1 cellular context compared by ENCODE assay signal in the genomic region with DNA sequence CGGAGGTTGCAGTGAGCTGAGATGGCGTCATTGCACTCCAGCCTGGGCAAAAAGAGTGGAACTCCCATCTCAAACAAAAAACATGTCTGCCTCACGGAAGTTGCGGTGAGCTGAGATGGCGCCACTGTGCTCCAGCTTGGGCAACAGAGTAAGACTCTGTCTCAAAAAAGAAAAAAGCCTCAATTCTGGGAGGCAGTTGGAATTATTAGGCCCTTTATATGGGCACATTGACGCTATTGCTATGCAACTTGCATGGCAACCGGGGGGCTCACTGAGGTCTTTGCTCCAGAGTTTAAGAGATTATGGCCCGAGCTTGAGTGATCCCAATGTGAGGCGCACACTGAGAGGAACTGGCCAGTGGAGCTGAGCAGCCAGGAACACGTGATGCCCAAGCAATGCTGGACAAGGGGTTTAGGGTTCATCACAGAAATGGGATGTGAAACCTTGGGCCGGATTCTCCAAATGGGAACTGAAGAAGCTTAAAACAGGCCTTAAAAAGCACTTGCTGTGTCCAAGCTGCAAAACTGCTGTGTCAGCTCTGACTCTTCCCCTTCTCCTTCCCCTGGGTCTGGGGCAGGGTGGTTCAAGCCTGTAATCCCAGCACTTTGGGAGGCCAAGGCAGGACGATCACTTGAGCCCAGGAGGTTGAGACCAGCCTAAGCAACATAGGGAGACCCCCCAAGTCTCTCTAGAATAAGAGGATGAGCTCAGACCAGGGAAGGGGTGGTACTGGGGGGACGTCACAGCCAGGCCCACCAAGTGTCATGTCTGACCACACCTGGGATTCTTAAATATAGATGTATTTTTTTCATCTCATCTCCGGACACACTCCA.
TF ChIP-seq lines count a peak whose summit lies in the region.

No MANE protein-coding gene starts in this region.

TF ChIP-seq in K562, 482 proteins besides CTCF, POLR2A, EP300 and RAD21 (continued from another document):
- TF ChIP-seq, protein P1, sequence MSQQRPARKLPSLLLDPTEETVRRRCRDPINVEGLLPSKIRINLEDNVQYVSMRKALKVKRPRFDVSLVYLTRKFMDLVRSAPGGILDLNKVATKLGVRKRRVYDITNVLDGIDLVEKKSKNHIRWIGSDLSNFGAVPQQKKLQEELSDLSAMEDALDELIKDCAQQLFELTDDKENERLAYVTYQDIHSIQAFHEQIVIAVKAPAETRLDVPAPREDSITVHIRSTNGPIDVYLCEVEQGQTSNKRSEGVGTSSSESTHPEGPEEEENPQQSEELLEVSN (IDR thresholded peaks at IDR 0.05; ENCODE audit: borderline replicate concordance in 1 of 2, extremely low read depth in 1 of 2, insufficient read depth in 1 of 2, insufficient read length in 1 of 2, low read depth in 1 of 2, low read length in 1 of 2, poor library complexity in 1 of 2, severe bottlenecking in 1 of 2), result peak in 1 of 2 experiments; percentile 28
- TF ChIP-seq SMAD2 (IDR thresholded peaks at IDR 0.05; ENCODE audit: low read depth, low read length) (no peak), NRF1 (conservative IDR thresholded peaks at IDR 0.05 in 1 of 2, IDR thresholded peaks at IDR 0.05 in 1 of 2) (0 out of 4 replicates have a peak, but pooled peaks have one; percentile 30 to 33), JUNB (CRISPR knock-in tag; conservative IDR thresholded peaks at IDR 0.05) (no peak), SREBF1 (IDR thresholded peaks at IDR 0.05; ENCODE audit: borderline replicate concordance, low read depth, low read length) (no peak), PURB (CRISPR knock-in tag; IDR thresholded peaks at IDR 0.05; ENCODE audit: low read depth) (no peak), ZNF134 (CRISPR knock-in tag; conservative IDR thresholded peaks at IDR 0.05) (no peak), TBL1XR1 (IDR thresholded peaks at IDR 0.05; ENCODE audit: low read length in 2 of 2) (0 out of 4 replicates have a peak, but pooled peaks of 1 of the 2 experiments have one; percentile 5), BACH1 (tag; IDR thresholded peaks at IDR 0.05) (peak; percentile 78), CBX3 (IDR thresholded peaks at IDR 0.05; ENCODE audit: borderline replicate concordance in 1 of 2, low read length in 2 of 2) (no peak; a peak in 1 of 3 replicates), CEBPB (tag; IDR thresholded peaks at IDR 0.05) (peak; percentile 75), MCM2 (IDR thresholded peaks at IDR 0.05; ENCODE audit: low read depth) (no peak), TEAD4 (IDR thresholded peaks at IDR 0.05; ENCODE audit: low read length) (no peak; the same call in none of the 2 replicates), TEAD4 (CRISPR knock-in tag; IDR thresholded peaks at IDR 0.05; ENCODE audit: borderline replicate concordance) (no peak), FOXA3 (CRISPR knock-in tag; conservative IDR thresholded peaks at IDR 0.05 in 1 of 2, IDR thresholded peaks at IDR 0.05 in 1 of 2) (no peak)
- TF ChIP-seq, protein P2, sequence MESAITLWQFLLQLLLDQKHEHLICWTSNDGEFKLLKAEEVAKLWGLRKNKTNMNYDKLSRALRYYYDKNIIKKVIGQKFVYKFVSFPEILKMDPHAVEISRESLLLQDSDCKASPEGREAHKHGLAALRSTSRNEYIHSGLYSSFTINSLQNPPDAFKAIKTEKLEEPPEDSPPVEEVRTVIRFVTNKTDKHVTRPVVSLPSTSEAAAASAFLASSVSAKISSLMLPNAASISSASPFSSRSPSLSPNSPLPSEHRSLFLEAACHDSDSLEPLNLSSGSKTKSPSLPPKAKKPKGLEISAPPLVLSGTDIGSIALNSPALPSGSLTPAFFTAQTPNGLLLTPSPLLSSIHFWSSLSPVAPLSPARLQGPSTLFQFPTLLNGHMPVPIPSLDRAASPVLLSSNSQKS (CRISPR knock-in tag; IDR thresholded peaks at IDR 0.05), result no peak
- TF ChIP-seq, protein P3, sequence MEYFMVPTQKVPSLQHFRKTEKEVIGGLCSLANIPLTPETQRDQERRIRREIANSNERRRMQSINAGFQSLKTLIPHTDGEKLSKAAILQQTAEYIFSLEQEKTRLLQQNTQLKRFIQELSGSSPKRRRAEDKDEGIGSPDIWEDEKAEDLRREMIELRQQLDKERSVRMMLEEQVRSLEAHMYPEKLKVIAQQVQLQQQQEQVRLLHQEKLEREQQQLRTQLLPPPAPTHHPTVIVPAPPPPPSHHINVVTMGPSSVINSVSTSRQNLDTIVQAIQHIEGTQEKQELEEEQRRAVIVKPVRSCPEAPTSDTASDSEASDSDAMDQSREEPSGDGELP (CRISPR knock-in tag; IDR thresholded peaks at IDR 0.05; ENCODE audit: borderline replicate concordance), result no peak
- TF ChIP-seq, protein P4, sequence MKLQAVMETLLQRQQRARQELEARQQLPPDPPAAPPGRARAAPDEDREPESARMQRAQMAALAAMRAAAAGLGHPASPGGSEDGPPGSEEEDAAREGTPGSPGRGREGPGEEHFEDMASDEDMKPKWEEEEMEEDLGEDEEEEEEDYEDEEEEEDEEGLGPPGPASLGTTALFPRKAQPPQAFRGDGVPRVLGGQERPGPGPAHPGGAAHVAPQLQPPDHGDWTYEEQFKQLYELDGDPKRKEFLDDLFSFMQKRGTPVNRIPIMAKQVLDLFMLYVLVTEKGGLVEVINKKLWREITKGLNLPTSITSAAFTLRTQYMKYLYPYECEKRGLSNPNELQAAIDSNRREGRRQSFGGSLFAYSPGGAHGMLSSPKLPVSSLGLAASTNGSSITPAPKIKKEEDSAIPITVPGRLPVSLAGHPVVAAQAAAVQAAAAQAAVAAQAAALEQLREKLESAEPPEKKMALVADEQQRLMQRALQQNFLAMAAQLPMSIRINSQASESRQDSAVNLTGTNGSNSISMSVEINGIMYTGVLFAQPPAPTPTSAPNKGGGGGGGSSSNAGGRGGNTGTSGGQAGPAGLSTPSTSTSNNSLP (IDR thresholded peaks at IDR 0.05; ENCODE audit: borderline replicate concordance, low read depth, low read length), result no peak
- TF ChIP-seq, protein P5, sequence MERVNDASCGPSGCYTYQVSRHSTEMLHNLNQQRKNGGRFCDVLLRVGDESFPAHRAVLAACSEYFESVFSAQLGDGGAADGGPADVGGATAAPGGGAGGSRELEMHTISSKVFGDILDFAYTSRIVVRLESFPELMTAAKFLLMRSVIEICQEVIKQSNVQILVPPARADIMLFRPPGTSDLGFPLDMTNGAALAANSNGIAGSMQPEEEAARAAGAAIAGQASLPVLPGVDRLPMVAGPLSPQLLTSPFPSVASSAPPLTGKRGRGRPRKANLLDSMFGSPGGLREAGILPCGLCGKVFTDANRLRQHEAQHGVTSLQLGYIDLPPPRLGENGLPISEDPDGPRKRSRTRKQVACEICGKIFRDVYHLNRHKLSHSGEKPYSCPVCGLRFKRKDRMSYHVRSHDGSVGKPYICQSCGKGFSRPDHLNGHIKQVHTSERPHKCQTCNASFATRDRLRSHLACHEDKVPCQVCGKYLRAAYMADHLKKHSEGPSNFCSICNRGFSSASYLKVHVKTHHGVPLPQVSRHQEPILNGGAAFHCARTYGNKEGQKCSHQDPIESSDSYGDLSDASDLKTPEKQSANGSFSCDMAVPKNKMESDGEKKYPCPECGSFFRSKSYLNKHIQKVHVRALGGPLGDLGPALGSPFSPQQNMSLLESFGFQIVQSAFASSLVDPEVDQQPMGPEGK (CRISPR knock-in tag; IDR thresholded peaks at IDR 0.05; ENCODE audit: borderline replicate concordance), result peak; percentile 63; the same call in 1 of the 2 replicates
- TF ChIP-seq, protein P6, sequence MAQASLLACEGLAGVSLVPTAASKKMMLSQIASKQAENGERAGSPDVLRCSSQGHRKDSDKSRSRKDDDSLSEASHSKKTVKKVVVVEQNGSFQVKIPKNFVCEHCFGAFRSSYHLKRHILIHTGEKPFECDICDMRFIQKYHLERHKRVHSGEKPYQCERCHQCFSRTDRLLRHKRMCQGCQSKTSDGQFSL (CRISPR knock-in tag; IDR thresholded peaks at IDR 0.05), result no peak
- TF ChIP-seq, protein P6 (tag; IDR thresholded peaks at IDR 0.05), result no peak
